2 cellular contexts compared by ENCODE assay signal in the genomic region with DNA sequence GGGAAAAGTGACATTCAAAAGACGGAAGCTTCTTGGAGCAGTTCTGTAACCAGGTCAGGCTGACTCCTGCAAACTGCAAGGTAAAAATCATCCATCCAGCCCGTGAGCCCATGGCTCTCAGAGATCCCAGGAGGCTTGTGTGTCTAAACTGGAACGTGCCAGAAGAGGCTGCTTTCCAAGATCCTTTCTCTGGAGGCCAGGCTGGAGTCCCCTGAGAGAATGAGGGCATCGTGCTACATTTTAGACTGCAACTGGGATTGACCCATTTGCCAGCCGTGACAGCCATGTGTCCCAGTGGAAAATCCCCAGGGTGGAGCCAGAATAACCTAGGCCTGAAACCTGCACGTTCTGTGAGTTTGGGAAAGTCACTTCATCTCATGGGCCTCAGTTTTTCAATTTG.
TF ChIP-seq lines count a peak whose summit lies in the region.

No MANE protein-coding gene starts in this region.

TF ChIP-seq in GM23338, 12 proteins besides CTCF, POLR2A, EP300 and RAD21:
- TF ChIP-seq CREB1 (CRISPR knock-in tag; IDR thresholded peaks at IDR 0.05; ENCODE audit: low read depth) (no peak), ZNF331 (CRISPR knock-in tag; IDR thresholded peaks at IDR 0.05; ENCODE audit: low read depth) (no peak), NANOG (IDR thresholded peaks at IDR 0.05; ENCODE audit: borderline replicate concordance) (no peak), EZH2 (IDR thresholded peaks at IDR 0.05; ENCODE audit: low read depth, unreplicated experiment) (no peak), ETS1 (IDR thresholded peaks at IDR 0.05) (no peak)
- TF ChIP-seq, protein P1, sequence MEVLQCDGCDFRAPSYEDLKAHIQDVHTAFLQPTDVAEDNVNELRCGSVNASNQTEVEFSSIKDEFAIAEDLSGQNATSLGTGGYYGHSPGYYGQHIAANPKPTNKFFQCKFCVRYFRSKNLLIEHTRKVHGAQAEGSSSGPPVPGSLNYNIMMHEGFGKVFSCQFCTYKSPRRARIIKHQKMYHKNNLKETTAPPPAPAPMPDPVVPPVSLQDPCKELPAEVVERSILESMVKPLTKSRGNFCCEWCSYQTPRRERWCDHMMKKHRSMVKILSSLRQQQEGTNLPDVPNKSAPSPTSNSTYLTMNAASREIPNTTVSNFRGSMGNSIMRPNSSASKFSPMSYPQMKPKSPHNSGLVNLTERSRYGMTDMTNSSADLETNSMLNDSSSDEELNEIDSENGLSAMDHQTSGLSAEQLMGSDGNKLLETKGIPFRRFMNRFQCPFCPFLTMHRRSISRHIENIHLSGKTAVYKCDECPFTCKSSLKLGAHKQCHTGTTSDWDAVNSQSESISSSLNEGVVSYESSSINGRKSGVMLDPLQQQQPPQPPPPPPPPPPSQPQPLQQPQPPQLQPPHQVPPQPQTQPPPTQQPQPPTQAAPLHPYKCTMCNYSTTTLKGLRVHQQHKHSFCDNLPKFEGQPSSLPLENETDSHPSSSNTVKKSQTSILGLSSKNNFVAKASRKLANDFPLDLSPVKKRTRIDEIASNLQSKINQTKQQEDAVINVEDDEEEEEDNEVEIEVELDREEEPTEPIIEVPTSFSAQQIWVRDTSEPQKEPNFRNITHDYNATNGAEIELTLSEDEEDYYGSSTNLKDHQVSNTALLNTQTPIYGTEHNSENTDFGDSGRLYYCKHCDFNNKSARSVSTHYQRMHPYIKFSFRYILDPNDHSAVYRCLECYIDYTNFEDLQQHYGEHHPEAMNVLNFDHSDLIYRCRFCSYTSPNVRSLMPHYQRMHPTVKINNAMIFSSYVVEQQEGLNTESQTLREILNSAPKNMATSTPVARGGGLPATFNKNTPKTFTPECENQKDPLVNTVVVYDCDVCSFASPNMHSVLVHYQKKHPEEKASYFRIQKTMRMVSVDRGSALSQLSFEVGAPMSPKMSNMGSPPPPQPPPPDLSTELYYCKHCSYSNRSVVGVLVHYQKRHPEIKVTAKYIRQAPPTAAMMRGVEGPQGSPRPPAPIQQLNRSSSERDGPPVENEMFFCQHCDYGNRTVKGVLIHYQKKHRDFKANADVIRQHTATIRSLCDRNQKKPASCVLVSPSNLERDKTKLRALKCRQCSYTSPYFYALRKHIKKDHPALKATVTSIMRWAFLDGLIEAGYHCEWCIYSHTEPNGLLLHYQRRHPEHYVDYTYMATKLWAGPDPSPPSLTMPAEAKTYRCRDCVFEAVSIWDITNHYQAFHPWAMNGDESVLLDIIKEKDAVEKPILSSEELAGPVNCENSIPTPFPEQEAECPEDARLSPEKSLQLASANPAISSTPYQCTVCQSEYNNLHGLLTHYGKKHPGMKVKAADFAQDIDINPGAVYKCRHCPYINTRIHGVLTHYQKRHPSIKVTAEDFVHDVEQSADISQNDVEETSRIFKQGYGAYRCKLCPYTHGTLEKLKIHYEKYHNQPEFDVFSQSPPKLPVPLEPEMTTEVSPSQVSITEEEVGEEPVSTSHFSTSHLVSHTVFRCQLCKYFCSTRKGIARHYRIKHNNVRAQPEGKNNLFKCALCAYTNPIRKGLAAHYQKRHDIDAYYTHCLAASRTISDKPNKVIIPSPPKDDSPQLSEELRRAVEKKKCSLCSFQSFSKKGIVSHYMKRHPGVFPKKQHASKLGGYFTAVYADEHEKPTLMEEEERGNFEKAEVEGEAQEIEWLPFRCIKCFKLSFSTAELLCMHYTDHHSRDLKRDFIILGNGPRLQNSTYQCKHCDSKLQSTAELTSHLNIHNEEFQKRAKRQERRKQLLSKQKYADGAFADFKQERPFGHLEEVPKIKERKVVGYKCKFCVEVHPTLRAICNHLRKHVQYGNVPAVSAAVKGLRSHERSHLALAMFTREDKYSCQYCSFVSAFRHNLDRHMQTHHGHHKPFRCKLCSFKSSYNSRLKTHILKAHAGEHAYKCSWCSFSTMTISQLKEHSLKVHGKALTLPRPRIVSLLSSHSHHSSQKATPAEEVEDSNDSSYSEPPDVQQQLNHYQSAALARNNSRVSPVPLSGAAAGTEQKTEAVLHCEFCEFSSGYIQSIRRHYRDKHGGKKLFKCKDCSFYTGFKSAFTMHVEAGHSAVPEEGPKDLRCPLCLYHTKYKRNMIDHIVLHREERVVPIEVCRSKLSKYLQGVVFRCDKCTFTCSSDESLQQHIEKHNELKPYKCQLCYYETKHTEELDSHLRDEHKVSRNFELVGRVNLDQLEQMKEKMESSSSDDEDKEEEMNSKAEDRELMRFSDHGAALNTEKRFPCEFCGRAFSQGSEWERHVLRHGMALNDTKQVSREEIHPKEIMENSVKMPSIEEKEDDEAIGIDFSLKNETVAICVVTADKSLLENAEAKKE (CRISPR knock-in tag; IDR thresholded peaks at IDR 0.05): no peak
TF ChIP-seq in GM23338: peak in this region for 0.

TF ChIP-seq in H1, 55 proteins besides CTCF, POLR2A, EP300 and RAD21:
- TF ChIP-seq NRF1 (IDR thresholded peaks at IDR 0.05; ENCODE audit: low read depth, low read length) (no peak), SUZ12 (IDR thresholded peaks at IDR 0.05; ENCODE audit: low read length) (no peak), SIX5 (IDR thresholded peaks at IDR 0.05; ENCODE audit: low read depth, low read length) (no peak), CEBPB (IDR thresholded peaks at IDR 0.05; ENCODE audit: low read depth, low read length) (no peak), CTBP2 (IDR thresholded peaks at IDR 0.05; ENCODE audit: borderline replicate concordance, insufficient read depth, insufficient read length, low read length) (no peak)
- TF ChIP-seq, protein P2, sequence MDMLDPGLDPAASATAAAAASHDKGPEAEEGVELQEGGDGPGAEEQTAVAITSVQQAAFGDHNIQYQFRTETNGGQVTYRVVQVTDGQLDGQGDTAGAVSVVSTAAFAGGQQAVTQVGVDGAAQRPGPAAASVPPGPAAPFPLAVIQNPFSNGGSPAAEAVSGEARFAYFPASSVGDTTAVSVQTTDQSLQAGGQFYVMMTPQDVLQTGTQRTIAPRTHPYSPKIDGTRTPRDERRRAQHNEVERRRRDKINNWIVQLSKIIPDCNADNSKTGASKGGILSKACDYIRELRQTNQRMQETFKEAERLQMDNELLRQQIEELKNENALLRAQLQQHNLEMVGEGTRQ (IDR thresholded peaks at IDR 0.05; ENCODE audit: low read length): no peak
TF ChIP-seq in H1: peak in this region for 0.
